In the genomic region with DNA sequence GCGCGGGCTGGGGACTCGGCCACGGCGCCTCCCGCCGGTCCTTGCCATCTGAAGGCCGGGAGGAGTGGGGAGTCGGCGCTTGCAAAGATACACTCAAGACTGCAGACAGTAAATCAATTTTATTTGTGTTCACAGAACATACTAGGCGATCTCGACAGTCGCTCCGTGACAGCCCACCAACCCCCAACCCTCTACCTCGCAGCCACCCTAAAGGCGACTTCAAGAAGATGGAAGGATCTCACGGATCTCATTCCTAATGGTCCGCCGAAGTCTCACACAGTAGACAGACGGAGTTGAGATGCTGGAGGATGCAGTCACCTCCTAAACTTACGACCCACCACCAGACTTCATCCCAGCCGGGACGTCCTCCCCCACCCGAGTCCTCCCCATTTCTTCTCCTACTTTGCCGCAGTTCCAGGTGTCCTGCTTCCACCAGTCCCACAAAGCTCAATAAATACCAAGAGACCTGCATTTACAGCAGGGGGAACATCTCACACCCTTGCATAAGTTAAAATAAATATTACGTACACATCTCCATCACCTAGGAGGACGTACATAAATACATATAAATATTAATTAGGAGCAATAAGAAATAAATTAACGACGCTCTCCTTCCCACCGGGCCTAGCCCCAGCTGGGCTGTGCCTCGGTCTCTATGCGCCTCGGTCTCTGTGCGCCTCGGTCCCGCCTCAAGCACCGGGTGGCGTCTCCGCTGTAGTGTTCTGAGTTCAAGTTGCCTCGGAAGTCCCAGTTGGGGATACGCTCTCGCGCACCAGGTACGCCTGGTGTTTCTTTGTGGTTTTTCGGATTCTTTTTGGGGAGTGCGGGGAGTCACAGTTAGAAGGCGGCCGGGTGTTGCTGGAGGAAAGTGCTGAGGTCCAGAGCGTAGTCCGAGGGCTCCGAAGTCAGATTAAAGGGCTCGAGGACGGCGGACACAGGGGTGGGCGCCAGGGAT, we compare ENCODE assay signal across 1 cellular context.
TF ChIP-seq lines count a peak whose summit lies in the region.

No MANE protein-coding gene starts in this region.

TF ChIP-seq in HepG2, 621 proteins besides CTCF, POLR2A, EP300 and RAD21 (continued from another document and continues in another):
- TF ChIP-seq, protein P1, sequence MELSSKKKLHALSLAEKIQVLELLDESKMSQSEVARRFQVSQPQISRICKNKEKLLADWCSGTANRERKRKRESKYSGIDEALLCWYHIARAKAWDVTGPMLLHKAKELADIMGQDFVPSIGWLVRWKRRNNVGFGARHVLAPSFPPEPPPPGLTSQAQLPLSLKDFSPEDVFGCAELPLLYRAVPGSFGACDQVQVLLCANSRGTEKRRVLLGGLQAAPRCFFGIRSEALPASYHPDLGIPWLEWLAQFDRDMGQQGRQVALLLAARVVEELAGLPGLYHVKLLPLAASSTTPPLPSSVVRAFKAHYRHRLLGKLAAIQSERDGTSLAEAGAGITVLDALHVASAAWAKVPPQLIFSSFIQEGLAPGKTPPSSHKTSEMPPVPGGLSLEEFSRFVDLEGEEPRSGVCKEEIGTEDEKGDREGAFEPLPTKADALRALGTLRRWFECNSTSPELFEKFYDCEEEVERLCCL (CRISPR knock-in tag; IDR thresholded peaks at IDR 0.05; ENCODE audit: borderline replicate concordance): no peak
- TF ChIP-seq TCF12 (IDR thresholded peaks at IDR 0.05) (no peak), TCF12 (CRISPR knock-in tag; IDR thresholded peaks at IDR 0.05) (no peak), POLR2AphosphoS5 (IDR thresholded peaks at IDR 0.05; ENCODE audit: low read depth, low read length) (peak; percentile 71), AGO2 (optimal IDR thresholded peaks at IDR 0.05; ENCODE audit: low read depth, low read length) (no peak), RAD51 (IDR thresholded peaks at IDR 0.05; ENCODE audit: borderline replicate concordance) (no peak), SP1 (IDR thresholded peaks at IDR 0.05) (no peak), SP1 (CRISPR knock-in tag; IDR thresholded peaks at IDR 0.05) (no peak; the same call in 1 of the 2 replicates), KLF6 (CRISPR knock-in tag; IDR thresholded peaks at IDR 0.05) (no peak), ZNF33A (CRISPR knock-in tag; IDR thresholded peaks at IDR 0.05; ENCODE audit: borderline replicate concordance) (peak; percentile 18; the same call in 1 of the 2 replicates), ZNF121 (CRISPR knock-in tag; IDR thresholded peaks at IDR 0.05) (no peak), ZNF501 (CRISPR knock-in tag; IDR thresholded peaks at IDR 0.05) (no peak; the same call in none of the 2 replicates), ZNF180 (CRISPR knock-in tag; IDR thresholded peaks at IDR 0.05; ENCODE audit: borderline replicate concordance, low read depth) (0 out of 2 replicates have a peak, but pooled peaks have one; percentile 18), CENPT (CRISPR knock-in tag; IDR thresholded peaks at IDR 0.05; ENCODE audit: low read depth) (no peak), ERF (CRISPR knock-in tag; IDR thresholded peaks at IDR 0.05) (no peak), RFXAP (CRISPR knock-in tag; IDR thresholded peaks at IDR 0.05; ENCODE audit: borderline replicate concordance) (no peak), KDM5A (IDR thresholded peaks at IDR 0.05; ENCODE audit: borderline replicate concordance, low read length) (peak; percentile 34; the same call in 1 of the 2 replicates), ZNF230 (CRISPR knock-in tag; IDR thresholded peaks at IDR 0.05) (no peak; the same call in 1 of the 2 replicates), SUZ12 (IDR thresholded peaks at IDR 0.05; ENCODE audit: low read depth, low read length) (no peak), SMAD9 (CRISPR knock-in tag; IDR thresholded peaks at IDR 0.05) (no peak), GABPB1 (CRISPR knock-in tag; IDR thresholded peaks at IDR 0.05) (no peak), GZF1 (CRISPR knock-in tag; IDR thresholded peaks at IDR 0.05) (no peak), ZNF337 (CRISPR knock-in tag; IDR thresholded peaks at IDR 0.05; ENCODE audit: borderline replicate concordance, low read depth) (no peak), ZNF234 (CRISPR knock-in tag; conservative IDR thresholded peaks at IDR 0.05) (no peak), ZNF207 (IDR thresholded peaks at IDR 0.05; ENCODE audit: borderline replicate concordance) (no peak), IRF2 (CRISPR knock-in tag; IDR thresholded peaks at IDR 0.05) (no peak), ZNF20 (CRISPR knock-in tag; IDR thresholded peaks at IDR 0.05) (no peak; the same call in 1 of the 2 replicates), ZFP37 (CRISPR knock-in tag; IDR thresholded peaks at IDR 0.05; ENCODE audit: borderline replicate concordance) (no peak; the same call in 1 of the 2 replicates), ZNF260 (CRISPR knock-in tag; IDR thresholded peaks at IDR 0.05; ENCODE audit: borderline replicate concordance, low read depth) (no peak), BCL6 (CRISPR knock-in tag; IDR thresholded peaks at IDR 0.05) (no peak), ATF7 (IDR thresholded peaks at IDR 0.05) (no peak), ATF7 (CRISPR knock-in tag; IDR thresholded peaks at IDR 0.05) (0 out of 2 replicates have a peak, but pooled peaks have one; percentile 13), NFE2L1 (CRISPR knock-in tag; IDR thresholded peaks at IDR 0.05; ENCODE audit: borderline replicate concordance) (no peak), HNRNPLL (IDR thresholded peaks at IDR 0.05; ENCODE audit: low read depth, low read length, poor library complexity, severe bottlenecking) (no peak), MED8 (CRISPR knock-in tag; IDR thresholded peaks at IDR 0.05; ENCODE audit: insufficient replicate concordance) (no peak), PHF8 (CRISPR knock-in tag; IDR thresholded peaks at IDR 0.05) (no peak), POLR2AphosphoS2 (IDR thresholded peaks at IDR 0.05; ENCODE audit: low read depth, low read length) (peak; percentile 4; the same call in 1 of the 2 replicates), ZNF614 (CRISPR knock-in tag; IDR thresholded peaks at IDR 0.05; ENCODE audit: borderline replicate concordance) (no peak), ZNF558 (CRISPR knock-in tag; IDR thresholded peaks at IDR 0.05; ENCODE audit: borderline replicate concordance) (no peak; the same call in none of the 2 replicates), SRSF9 (IDR thresholded peaks at IDR 0.05; ENCODE audit: borderline replicate concordance, insufficient read depth, low read depth, low read length, poor library complexity, severe bottlenecking) (no peak), PHF21A (CRISPR knock-in tag; IDR thresholded peaks at IDR 0.05) (no peak), U2AF1 (optimal IDR thresholded peaks at IDR 0.05; ENCODE audit: low read depth, low read length) (no peak), RXRB (CRISPR knock-in tag; IDR thresholded peaks at IDR 0.05; ENCODE audit: borderline replicate concordance) (no peak), RFX3 (CRISPR knock-in tag; IDR thresholded peaks at IDR 0.05) (peak; percentile 12; the same call in 1 of the 2 replicates)
- TF ChIP-seq, protein P2, sequence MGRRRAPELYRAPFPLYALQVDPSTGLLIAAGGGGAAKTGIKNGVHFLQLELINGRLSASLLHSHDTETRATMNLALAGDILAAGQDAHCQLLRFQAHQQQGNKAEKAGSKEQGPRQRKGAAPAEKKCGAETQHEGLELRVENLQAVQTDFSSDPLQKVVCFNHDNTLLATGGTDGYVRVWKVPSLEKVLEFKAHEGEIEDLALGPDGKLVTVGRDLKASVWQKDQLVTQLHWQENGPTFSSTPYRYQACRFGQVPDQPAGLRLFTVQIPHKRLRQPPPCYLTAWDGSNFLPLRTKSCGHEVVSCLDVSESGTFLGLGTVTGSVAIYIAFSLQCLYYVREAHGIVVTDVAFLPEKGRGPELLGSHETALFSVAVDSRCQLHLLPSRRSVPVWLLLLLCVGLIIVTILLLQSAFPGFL (CRISPR knock-in tag; IDR thresholded peaks at IDR 0.05): no peak
- TF ChIP-seq, protein P3, sequence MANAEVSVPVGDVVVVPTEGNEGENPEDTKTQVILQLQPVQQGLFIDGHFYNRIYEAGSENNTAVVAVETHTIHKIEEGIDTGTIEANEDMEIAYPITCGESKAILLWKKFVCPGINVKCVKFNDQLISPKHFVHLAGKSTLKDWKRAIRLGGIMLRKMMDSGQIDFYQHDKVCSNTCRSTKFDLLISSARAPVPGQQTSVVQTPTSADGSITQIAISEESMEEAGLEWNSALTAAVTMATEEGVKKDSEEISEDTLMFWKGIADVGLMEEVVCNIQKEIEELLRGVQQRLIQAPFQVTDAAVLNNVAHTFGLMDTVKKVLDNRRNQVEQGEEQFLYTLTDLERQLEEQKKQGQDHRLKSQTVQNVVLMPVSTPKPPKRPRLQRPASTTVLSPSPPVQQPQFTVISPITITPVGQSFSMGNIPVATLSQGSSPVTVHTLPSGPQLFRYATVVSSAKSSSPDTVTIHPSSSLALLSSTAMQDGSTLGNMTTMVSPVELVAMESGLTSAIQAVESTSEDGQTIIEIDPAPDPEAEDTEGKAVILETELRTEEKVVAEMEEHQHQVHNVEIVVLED (CRISPR knock-in tag; IDR thresholded peaks at IDR 0.05; ENCODE audit: borderline replicate concordance): no peak
- TF ChIP-seq, protein P4, sequence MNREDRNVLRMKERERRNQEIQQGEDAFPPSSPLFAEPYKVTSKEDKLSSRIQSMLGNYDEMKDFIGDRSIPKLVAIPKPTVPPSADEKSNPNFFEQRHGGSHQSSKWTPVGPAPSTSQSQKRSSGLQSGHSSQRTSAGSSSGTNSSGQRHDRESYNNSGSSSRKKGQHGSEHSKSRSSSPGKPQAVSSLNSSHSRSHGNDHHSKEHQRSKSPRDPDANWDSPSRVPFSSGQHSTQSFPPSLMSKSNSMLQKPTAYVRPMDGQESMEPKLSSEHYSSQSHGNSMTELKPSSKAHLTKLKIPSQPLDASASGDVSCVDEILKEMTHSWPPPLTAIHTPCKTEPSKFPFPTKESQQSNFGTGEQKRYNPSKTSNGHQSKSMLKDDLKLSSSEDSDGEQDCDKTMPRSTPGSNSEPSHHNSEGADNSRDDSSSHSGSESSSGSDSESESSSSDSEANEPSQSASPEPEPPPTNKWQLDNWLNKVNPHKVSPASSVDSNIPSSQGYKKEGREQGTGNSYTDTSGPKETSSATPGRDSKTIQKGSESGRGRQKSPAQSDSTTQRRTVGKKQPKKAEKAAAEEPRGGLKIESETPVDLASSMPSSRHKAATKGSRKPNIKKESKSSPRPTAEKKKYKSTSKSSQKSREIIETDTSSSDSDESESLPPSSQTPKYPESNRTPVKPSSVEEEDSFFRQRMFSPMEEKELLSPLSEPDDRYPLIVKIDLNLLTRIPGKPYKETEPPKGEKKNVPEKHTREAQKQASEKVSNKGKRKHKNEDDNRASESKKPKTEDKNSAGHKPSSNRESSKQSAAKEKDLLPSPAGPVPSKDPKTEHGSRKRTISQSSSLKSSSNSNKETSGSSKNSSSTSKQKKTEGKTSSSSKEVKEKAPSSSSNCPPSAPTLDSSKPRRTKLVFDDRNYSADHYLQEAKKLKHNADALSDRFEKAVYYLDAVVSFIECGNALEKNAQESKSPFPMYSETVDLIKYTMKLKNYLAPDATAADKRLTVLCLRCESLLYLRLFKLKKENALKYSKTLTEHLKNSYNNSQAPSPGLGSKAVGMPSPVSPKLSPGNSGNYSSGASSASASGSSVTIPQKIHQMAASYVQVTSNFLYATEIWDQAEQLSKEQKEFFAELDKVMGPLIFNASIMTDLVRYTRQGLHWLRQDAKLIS (CRISPR knock-in tag; IDR thresholded peaks at IDR 0.05): peak; percentile 91; the same call in 1 of the 2 replicates
- TF ChIP-seq, protein P5, sequence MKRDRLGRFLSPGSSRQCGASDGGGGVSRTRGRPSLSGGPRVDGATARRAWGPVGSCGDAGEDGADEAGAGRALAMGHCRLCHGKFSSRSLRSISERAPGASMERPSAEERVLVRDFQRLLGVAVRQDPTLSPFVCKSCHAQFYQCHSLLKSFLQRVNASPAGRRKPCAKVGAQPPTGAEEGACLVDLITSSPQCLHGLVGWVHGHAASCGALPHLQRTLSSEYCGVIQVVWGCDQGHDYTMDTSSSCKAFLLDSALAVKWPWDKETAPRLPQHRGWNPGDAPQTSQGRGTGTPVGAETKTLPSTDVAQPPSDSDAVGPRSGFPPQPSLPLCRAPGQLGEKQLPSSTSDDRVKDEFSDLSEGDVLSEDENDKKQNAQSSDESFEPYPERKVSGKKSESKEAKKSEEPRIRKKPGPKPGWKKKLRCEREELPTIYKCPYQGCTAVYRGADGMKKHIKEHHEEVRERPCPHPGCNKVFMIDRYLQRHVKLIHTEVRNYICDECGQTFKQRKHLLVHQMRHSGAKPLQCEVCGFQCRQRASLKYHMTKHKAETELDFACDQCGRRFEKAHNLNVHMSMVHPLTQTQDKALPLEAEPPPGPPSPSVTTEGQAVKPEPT (CRISPR knock-in tag; IDR thresholded peaks at IDR 0.05; ENCODE audit: low read depth): no peak
- TF ChIP-seq, protein P6, sequence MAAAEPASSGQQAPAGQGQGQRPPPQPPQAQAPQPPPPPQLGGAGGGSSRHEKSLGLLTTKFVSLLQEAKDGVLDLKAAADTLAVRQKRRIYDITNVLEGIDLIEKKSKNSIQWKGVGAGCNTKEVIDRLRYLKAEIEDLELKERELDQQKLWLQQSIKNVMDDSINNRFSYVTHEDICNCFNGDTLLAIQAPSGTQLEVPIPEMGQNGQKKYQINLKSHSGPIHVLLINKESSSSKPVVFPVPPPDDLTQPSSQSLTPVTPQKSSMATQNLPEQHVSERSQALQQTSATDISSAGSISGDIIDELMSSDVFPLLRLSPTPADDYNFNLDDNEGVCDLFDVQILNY (CRISPR knock-in tag; conservative IDR thresholded peaks at IDR 0.05): no peak
- TF ChIP-seq, protein P7, sequence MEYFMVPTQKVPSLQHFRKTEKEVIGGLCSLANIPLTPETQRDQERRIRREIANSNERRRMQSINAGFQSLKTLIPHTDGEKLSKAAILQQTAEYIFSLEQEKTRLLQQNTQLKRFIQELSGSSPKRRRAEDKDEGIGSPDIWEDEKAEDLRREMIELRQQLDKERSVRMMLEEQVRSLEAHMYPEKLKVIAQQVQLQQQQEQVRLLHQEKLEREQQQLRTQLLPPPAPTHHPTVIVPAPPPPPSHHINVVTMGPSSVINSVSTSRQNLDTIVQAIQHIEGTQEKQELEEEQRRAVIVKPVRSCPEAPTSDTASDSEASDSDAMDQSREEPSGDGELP (IDR thresholded peaks at IDR 0.05; ENCODE audit: borderline replicate concordance, low read depth): no peak
- TF ChIP-seq, protein P8, sequence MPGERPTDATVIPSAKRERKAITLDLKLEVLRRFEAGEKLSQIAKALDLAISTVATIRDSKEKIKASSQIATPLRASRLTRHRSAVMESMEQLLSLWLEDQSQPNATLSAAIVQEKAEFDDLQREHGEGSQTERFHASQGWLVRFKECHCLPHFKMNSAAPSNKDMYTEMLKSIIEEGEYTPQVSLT (CRISPR knock-in tag; IDR thresholded peaks at IDR 0.05; ENCODE audit: borderline replicate concordance, low read depth): no peak
- TF ChIP-seq, protein P9, sequence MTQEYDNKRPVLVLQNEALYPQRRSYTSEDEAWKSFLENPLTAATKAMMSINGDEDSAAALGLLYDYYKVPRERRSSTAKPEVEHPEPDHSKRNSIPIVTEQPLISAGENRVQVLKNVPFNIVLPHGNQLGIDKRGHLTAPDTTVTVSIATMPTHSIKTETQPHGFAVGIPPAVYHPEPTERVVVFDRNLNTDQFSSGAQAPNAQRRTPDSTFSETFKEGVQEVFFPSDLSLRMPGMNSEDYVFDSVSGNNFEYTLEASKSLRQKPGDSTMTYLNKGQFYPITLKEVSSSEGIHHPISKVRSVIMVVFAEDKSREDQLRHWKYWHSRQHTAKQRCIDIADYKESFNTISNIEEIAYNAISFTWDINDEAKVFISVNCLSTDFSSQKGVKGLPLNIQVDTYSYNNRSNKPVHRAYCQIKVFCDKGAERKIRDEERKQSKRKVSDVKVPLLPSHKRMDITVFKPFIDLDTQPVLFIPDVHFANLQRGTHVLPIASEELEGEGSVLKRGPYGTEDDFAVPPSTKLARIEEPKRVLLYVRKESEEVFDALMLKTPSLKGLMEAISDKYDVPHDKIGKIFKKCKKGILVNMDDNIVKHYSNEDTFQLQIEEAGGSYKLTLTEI (CRISPR knock-in tag; conservative IDR thresholded peaks at IDR 0.05): no peak
- TF ChIP-seq, protein P10, sequence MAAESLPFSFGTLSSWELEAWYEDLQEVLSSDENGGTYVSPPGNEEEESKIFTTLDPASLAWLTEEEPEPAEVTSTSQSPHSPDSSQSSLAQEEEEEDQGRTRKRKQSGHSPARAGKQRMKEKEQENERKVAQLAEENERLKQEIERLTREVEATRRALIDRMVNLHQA (CRISPR knock-in tag; IDR thresholded peaks at IDR 0.05): no peak
